Comparison of ENCODE assay signal across 17 cellular contexts in the genomic region with DNA sequence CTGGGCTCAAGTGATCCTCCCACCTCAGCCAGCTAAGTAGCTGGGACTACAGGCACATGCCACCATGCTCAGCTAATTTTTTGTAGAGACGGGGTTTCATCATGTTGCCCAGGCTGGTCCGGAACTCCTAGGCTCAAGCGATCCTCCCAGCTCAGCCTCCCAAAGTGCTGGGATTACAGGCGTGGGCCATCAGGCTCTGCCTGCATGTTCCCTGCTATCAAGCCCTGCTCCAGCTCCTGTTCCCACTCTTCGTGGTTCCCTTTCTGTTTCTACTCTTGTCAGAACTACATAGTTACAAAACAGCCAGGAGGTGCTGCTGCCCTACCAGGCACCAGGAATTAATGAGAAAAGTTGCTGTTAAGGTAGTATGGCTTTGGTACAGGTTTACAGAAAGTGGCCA. TPM values are rescaled to one million over a fixed set of nuclear protein-coding genes. Genes with fewer than 3 reads are reported as not detected.
DNase-seq lines count a peak whose midpoint lies in the region; ATAC-seq and TF ChIP-seq lines count a peak whose summit lies in the region.
"Had no signal": no experiment of that assay in that cellular context is flagged by ENCODE, and none has a peak within 500 bp of the region (broad histone marks: within the 10 kb centered on the region; RNA-seq: fewer than 3 reads in every experiment).

No MANE protein-coding gene starts in this region.

- no peak for TF ChIP-seq POLR2A in right lobe of liver (IDR thresholded peaks at IDR 0.05)

- H3K36me3 ChIP-seq in smooth muscle cell (ENCODE audit: low read depth) = no peaks in the 10 kb centered on the region
- no peaks in the 10 kb centered on the region for H3K36me3 ChIP-seq in right lobe of liver

- no peaks in the 10 kb centered on the region for H3K79me2 ChIP-seq in smooth muscle cell (ENCODE audit: low read depth)

- no peaks in the 10 kb centered on the region for H3F3A ChIP-seq in smooth muscle cell (ENCODE audit: low read depth)

- H3K27me3 ChIP-seq in smooth muscle cell (ENCODE audit: low read depth) = no peaks in the 10 kb centered on the region
- H3K27me3 ChIP-seq in right lobe of liver = no peaks in the 10 kb centered on the region

- H3K4me1 ChIP-seq in smooth muscle cell (ENCODE audit: low read depth) (no peaks in the 10 kb centered on the region), right lobe of liver (no peaks in the 10 kb centered on the region)

- H2AFZ ChIP-seq in smooth muscle cell (ENCODE audit: low read depth) = no peak overlapping the region
- H2AFZ ChIP-seq: GM23338 had no signal

- no peak overlapping the region for H3K4me2 ChIP-seq in smooth muscle cell
- H3K4me2 ChIP-seq: GM23338 had no signal

- peaks cover 3% of the 10 kb centered on the region for H4K20me1 ChIP-seq in smooth muscle cell (ENCODE audit: low read depth)

- H3K9me3 ChIP-seq in smooth muscle cell (replicated peaks; ENCODE audit: low read depth) = no peaks in the 10 kb centered on the region
- no peaks in the 10 kb centered on the region for H3K9me3 ChIP-seq in right lobe of liver

- intact Hi-C loops in cardiac septum (cut with DNase I) (no loop called here), Right ventricle myocardium superior (cut with DNase I) (no loop called here), posterior vena cava (cut with DNase I) (no loop called here), right lobe of liver (cut with DNase I) (no loop called here)

- ATAC-seq in Right ventricle myocardium superior (ENCODE audit: poor library complexity) (no peak), right lobe of liver (no peak)
- ATAC-seq: GM23338, HCT116 had no signal

- H3K27ac ChIP-seq in smooth muscle cell (ENCODE audit: low read depth) (no peak overlapping the region), right lobe of liver (no peak overlapping the region)

- 76% methylated on average over 5 of the region's 5 CpGs for WGBS in smooth muscle cell (ENCODE audit: low lambda C conversion rate)
- 47% methylated on average over 2 of the region's 5 CpGs for WGBS in right lobe of liver (ENCODE audit: insufficient coverage, low coverage, low lambda C conversion rate, missing lambda C conversion rate)

- no peak overlapping the region for H3K4me3 ChIP-seq in smooth muscle cell
- no peak overlapping the region for H3K4me3 ChIP-seq in right lobe of liver
- H3K4me3 ChIP-seq: GM23338 had no signal

- TF ChIP-seq CTCF in smooth muscle cell (IDR thresholded peaks at IDR 0.05; ENCODE audit: borderline replicate concordance, insufficient read depth, poor library complexity, severe bottlenecking) (no peak), right lobe of liver (IDR thresholded peaks at IDR 0.05) (no peak)

- DNase-seq in cardiac septum (ENCODE audit: low spot score) (peak; percentile 31), Right ventricle myocardium superior (no peak), ecto neural progenitor cell (ENCODE audit: low spot score) (peak; percentile 3), posterior vena cava (ENCODE audit: low spot score) (peak; percentile 0), smooth muscle cell (lab: John Stamatoyannopoulos, UW; ENCODE audit: unreplicated experiment) (no peak), right lobe of liver (no peak)
- DNase-seq: Calu3; CD4-positive, alpha-beta T cell; CD8-positive, alpha-beta memory T cell; DMS53; DMS79 treated with DMSO at 0.1 percent for 48 hours; GF-D8; H9 had no signal

- no peak overlapping the region for H3K9ac ChIP-seq in smooth muscle cell (ENCODE audit: low read depth)

RNA-seq across cellular contexts. Expression of gene TIMP1, which starts 8.7 kb away (rescaled TPM):
- 255 TPM for total RNA-seq in cardiac septum
- total RNA-seq in Right ventricle myocardium superior = 62.7 TPM
- total RNA-seq in posterior vena cava = 1,000 to 10,000 TPM; 1,076 to 2,214 TPM
- total RNA-seq in smooth muscle cell = 3,396 and 3,796 TPM in 2 replicates
- polyA plus RNA-seq in smooth muscle cell = 14,304 and 15,830 TPM in 2 replicates
- total RNA-seq in right lobe of liver = 100 to 1,000 TPM in 4 of 6 experiments, 10 to 100 TPM in 2; 82.1 to 432 (median 143) TPM

RNA-seq across cellular contexts. Expression of gene SYN1, which starts 28.7 kb away (rescaled TPM):
- 12.1 TPM for total RNA-seq in cardiac septum
- total RNA-seq in Right ventricle myocardium superior = 10.9 TPM
- total RNA-seq in posterior vena cava = 1 to 10 TPM; 1.2 to 2.3 TPM
- total RNA-seq in smooth muscle cell = 0.22 and 5.1 TPM in 2 replicates
- 9.1 and 13.3 TPM in 2 replicates for polyA plus RNA-seq in smooth muscle cell
- total RNA-seq in right lobe of liver = 1 to 10 TPM in 2 of 6 experiments, under 1 TPM in 3, not detected in 1; 0.22 to 3.1 (median 0.37) TPM
- total RNA-seq: Daoy, H4 had no signal

RNA-seq across cellular contexts. Expression of gene ARAF, which starts 30.0 kb away (rescaled TPM):
- total RNA-seq in cardiac septum = 69.9 TPM
- 65.7 TPM for total RNA-seq in Right ventricle myocardium superior
- 10 to 100 TPM; 42.5 to 52.7 TPM for total RNA-seq in posterior vena cava
- 29.5 and 33.1 TPM in 2 replicates for total RNA-seq in smooth muscle cell
- polyA plus RNA-seq in smooth muscle cell = 63.1 and 72.8 TPM in 2 replicates
- total RNA-seq in right lobe of liver = 10 to 100 TPM; 31.5 to 86.0 (median 54.9) TPM

RNA-seq across cellular contexts. Expression of gene CFP, which starts 38.7 kb away (rescaled TPM):
- total RNA-seq in cardiac septum (1.0 TPM), Right ventricle myocardium superior (2.6 TPM), posterior vena cava (1 to 10 TPM; 3.2 to 10.0 TPM), smooth muscle cell (0.36 and 0.58 TPM in 2 replicates), right lobe of liver (10 to 100 TPM in 3 of 6 experiments, 1 to 10 TPM in 3; 6.8 to 24.0 (median 9.8) TPM)
- polyA plus RNA-seq in smooth muscle cell = 1.3 and 1.7 TPM in 2 replicates
- total RNA-seq: H4 had no signal

RNA-seq across cellular contexts. Expression of gene ELK1, which starts 59.4 kb away (rescaled TPM):
- 38.2 TPM for total RNA-seq in cardiac septum
- total RNA-seq in Right ventricle myocardium superior = 20.9 TPM
- 10 to 100 TPM; 25.6 to 30.7 TPM for total RNA-seq in posterior vena cava
- 20.9 and 21.1 TPM in 2 replicates for total RNA-seq in smooth muscle cell
- polyA plus RNA-seq in smooth muscle cell = 29.3 and 33.2 TPM in 2 replicates
- total RNA-seq in right lobe of liver = 10 to 100 TPM; 14.8 to 23.9 (median 19.7) TPM

Comparison
In these comparisons a context has a peak if more than half of its experiments do, and no peak if none do; other contexts are left out.
1. DNase-seq: peak in cardiac septum (single experiment), ecto neural progenitor cell (single experiment) and posterior vena cava (single experiment); none in Right ventricle myocardium superior (single experiment), smooth muscle cell (single experiment) and right lobe of liver (0 of 3).